11 cellular contexts compared by ENCODE assay signal in genomic region chr12:11814362-11814761, GRCh38.
DNase-seq lines count a peak whose midpoint lies in the region; ATAC-seq and TF ChIP-seq lines count a peak whose summit lies in the region.
"Had no signal": no experiment of that assay in that cellular context is flagged by ENCODE, and none has a peak within 500 bp of the region (broad histone marks: within the 10 kb centered on the region; RNA-seq: fewer than 3 reads in every experiment).

No MANE protein-coding gene starts in this region.

- peak overlapping the region; percentile 4 for H3K4me3 Mint-ChIP-seq in activated CD4-positive, alpha-beta T cell treated with anti-CD3 and anti-CD28 coated beads for 36 hours
- peak overlapping the region in 1 of 3 donors; percentile 2 for H3K4me3 Mint-ChIP-seq in T-cell
- H3K4me3 Mint-ChIP-seq in stimulated activated naive B cell treated with anti-CD40 and anti-IgM and Interleukin-4, amounts not matched to agents 10 μg/mL and 1 μg/mL and 100 μg/mL, for 72 hours = no peak overlapping the region
- H3K4me3 Mint-ChIP-seq: CD4-positive, CD25-positive, alpha-beta regulatory T cell had no signal

- H3K36me3 Mint-ChIP-seq in activated CD4-positive, alpha-beta T cell treated with anti-CD3 and anti-CD28 coated beads for 36 hours (ENCODE audit: low read depth) = peaks cover 31% of the 10 kb centered on the region
- peaks cover 16% of the 10 kb centered on the region for H3K36me3 Mint-ChIP-seq in T-cell
- H3K36me3 Mint-ChIP-seq in stimulated activated naive B cell treated with anti-CD40 and anti-IgM and Interleukin-4, amounts not matched to agents 10 μg/mL and 1 μg/mL and 100 μg/mL, for 72 hours = peaks cover 5 to 24% of the 10 kb centered on the region in 2 donors
- H3K36me3 Mint-ChIP-seq: CD4-positive, CD25-positive, alpha-beta regulatory T cell had no signal

- no peaks in the 10 kb centered on the region for H3K9me3 Mint-ChIP-seq in activated CD4-positive, alpha-beta T cell treated with anti-CD3 and anti-CD28 coated beads for 36 hours (ENCODE audit: low read depth)
- H3K9me3 Mint-ChIP-seq in T-cell = no peaks in the 10 kb centered on the region
- H3K9me3 Mint-ChIP-seq in stimulated activated naive B cell treated with anti-CD40 and anti-IgM and Interleukin-4, amounts not matched to agents 10 μg/mL and 1 μg/mL and 100 μg/mL, for 72 hours = no peaks in the 10 kb centered on the region
- H3K9me3 Mint-ChIP-seq: CD4-positive, CD25-positive, alpha-beta regulatory T cell had no signal

- POLR2A ChIA-PET in activated CD4-positive, alpha-beta T cell treated with anti-CD3 and anti-CD28 coated beads for 36 hours (lab: Charles Lee) = interaction anchor here (0.6 to 0.9 kb wide), 2 partner anchors 35 to 88 kb away, joined by 3 read pairs; no protein-coding TSS in a partner anchor
- POLR2A ChIA-PET in T-cell (lab: Charles Lee) = interaction anchor here in 1 of 2 donors (0.6 kb wide), 1 partner anchor 188 kb away, joined by 4 read pairs; no protein-coding TSS in a partner anchor

- H3K27me3 Mint-ChIP-seq in activated CD4-positive, alpha-beta T cell treated with anti-CD3 and anti-CD28 coated beads for 36 hours = no peaks in the 10 kb centered on the region
- no peaks in the 10 kb centered on the region for H3K27me3 Mint-ChIP-seq in T-cell
- no peaks in the 10 kb centered on the region for H3K27me3 Mint-ChIP-seq in stimulated activated naive B cell treated with anti-CD40 and anti-IgM and Interleukin-4, amounts not matched to agents 10 μg/mL and 1 μg/mL and 100 μg/mL, for 72 hours
- H3K27me3 Mint-ChIP-seq: CD4-positive, CD25-positive, alpha-beta regulatory T cell had no signal

- peak; percentile 91 for ATAC-seq in activated CD4-positive, alpha-beta T cell treated with anti-CD3 and anti-CD28 coated beads for 36 hours
- ATAC-seq in T-cell (replicated peaks in 1 of 4) = peak in 2 of 4 experiments; percentile 52 to 57
- ATAC-seq in stimulated activated naive B cell treated with anti-CD40 and anti-IgM and Interleukin-4, amounts not matched to agents 10 μg/mL and 1 μg/mL and 100 μg/mL, for 72 hours (replicated peaks) = peak in 1 of 2 donors; percentile 36
- no peak for ATAC-seq in HG03442 (IDR thresholded peaks at IDR 0.05; ENCODE audit: unreplicated experiment)

- H3K4me3 ChIP-seq in foreskin fibroblast (ENCODE audit: low read depth in 1 of 2, low read length in 2 of 2) = no peak overlapping the region

- TF ChIP-seq CTCF in foreskin fibroblast (IDR thresholded peaks at IDR 0.05; ENCODE audit: low read depth, low read length) = no peak

- intact Hi-C loops in activated CD4-positive, alpha-beta T cell treated with anti-CD3 and anti-CD28 coated beads for 36 hours (cut with DNase I, micrococcal nuclease) = loop anchor here in 1 of 2 experiments (5.0 kb wide), 1 partner anchor 162 kb away; no protein-coding TSS in a partner anchor

- no peak overlapping the region for H3K27ac Mint-ChIP-seq in activated CD4-positive, alpha-beta T cell treated with anti-CD3 and anti-CD28 coated beads for 36 hours
- H3K27ac Mint-ChIP-seq in T-cell = peak overlapping the region; percentile 66 to 80
- H3K27ac Mint-ChIP-seq in stimulated activated naive B cell treated with anti-CD40 and anti-IgM and Interleukin-4, amounts not matched to agents 10 μg/mL and 1 μg/mL and 100 μg/mL, for 72 hours = peak overlapping the region; percentile 26

- DNase-seq in activated CD4-positive, alpha-beta T cell treated with anti-CD3 and anti-CD28 coated beads for 36 hours = peak; percentile 71
- DNase-seq in activated CD4-positive, alpha-beta T cell treated with anti-CD3 and anti-CD28 coated beads for 1 hour = no peak
- DNase-seq in T-cell (no peak), foreskin fibroblast (peak; percentile 78 to 88), SW 1271 (lab: John Stamatoyannopoulos, UW) (no peak), NCI-H748 treated with DMSO at 0.1 percent for 48 hours (lab: John Stamatoyannopoulos, UW) (no peak)
- DNase-seq in stimulated activated naive B cell treated with anti-CD40 and anti-IgM and Interleukin-4, amounts not matched to agents 10 μg/mL and 1 μg/mL and 100 μg/mL, for 72 hours = no peak
- DNase-seq: CD4-positive, CD25-positive, alpha-beta regulatory T cell; glutamatergic neuron; H7 had no signal

- peaks cover 59% of the 10 kb centered on the region for H3K4me1 Mint-ChIP-seq in activated CD4-positive, alpha-beta T cell treated with anti-CD3 and anti-CD28 coated beads for 36 hours
- peaks cover 38 to 53% (median 39%) of the 10 kb centered on the region in 3 donors for H3K4me1 Mint-ChIP-seq in T-cell
- H3K4me1 Mint-ChIP-seq in stimulated activated naive B cell treated with anti-CD40 and anti-IgM and Interleukin-4, amounts not matched to agents 10 μg/mL and 1 μg/mL and 100 μg/mL, for 72 hours = peaks cover 39 to 59% of the 10 kb centered on the region in 2 donors

- CTCF ChIA-PET in activated CD4-positive, alpha-beta T cell treated with anti-CD3 and anti-CD28 coated beads for 36 hours (lab: Charles Lee) = interaction anchor here (0.6 to 1.0 kb wide), 4 partner anchors 8 to 233 kb away, joined by 3 to 5 read pairs (median 4); no protein-coding TSS in a partner anchor
- CTCF ChIA-PET in T-cell (lab: Charles Lee) = interaction anchor here in 1 of 2 donors (0.7 kb wide), 1 partner anchor 1909 kb away, joined by 4 read pairs; no protein-coding TSS in a partner anchor

Comparison
In these comparisons a context has a peak if more than half of its experiments do, and no peak if none do; other contexts are left out.
1. DNase-seq: peak in activated CD4-positive, alpha-beta T cell treated with anti-CD3 and anti-CD28 coated beads for 36 hours (single experiment) and foreskin fibroblast (2 of 2); none in activated CD4-positive, alpha-beta T cell treated with anti-CD3 and anti-CD28 coated beads for 1 hour (single experiment), T-cell (0 of 34), stimulated activated naive B cell treated with anti-CD40 and anti-IgM and Interleukin-4, amounts not matched to agents 10 μg/mL and 1 μg/mL and 100 μg/mL, for 72 hours (single experiment), SW 1271 (0 of 2) and NCI-H748 treated with DMSO at 0.1 percent for 48 hours (single experiment).